15 cellular contexts compared by ENCODE assay signal in the genomic region with DNA sequence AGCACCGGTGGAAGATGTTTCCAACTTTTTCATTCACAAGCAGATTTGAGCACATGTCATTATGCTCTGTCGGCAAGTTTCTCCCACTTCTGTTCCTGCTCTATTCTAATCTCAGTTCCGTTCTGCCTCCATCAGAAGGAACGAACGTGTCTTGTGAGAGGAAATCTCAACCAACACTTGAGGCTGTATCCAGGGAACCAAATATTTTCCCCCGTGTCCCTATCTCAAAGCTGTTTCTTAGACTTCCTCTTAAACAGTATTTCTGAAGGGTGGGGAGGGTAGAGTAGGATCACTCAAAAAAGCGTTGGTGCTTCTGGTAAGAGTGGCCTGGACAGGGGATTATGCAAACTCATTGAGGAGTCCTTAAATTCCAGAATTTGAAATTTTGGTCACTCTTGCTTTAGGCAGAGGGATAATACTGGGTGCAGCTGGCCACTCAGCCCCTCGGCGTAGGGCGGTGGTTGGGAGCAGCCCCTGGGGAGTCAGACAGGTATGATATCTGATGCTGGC. TPM values are rescaled to one million over a fixed set of nuclear protein-coding genes. Genes with fewer than 3 reads are reported as not detected.
DNase-seq lines count a peak whose midpoint lies in the region; ATAC-seq, FAIRE-seq and TF ChIP-seq lines count a peak whose summit lies in the region.
"Had no signal": no experiment of that assay in that cellular context is flagged by ENCODE, and none has a peak within 500 bp of the region (broad histone marks: within the 10 kb centered on the region; RNA-seq: fewer than 3 reads in every experiment).

No MANE protein-coding gene starts in this region.

- H3K27me3 Mint-ChIP-seq in astrocyte (ENCODE audit: low read depth, unreplicated experiment) = no peaks in the 10 kb centered on the region
- H3K27me3 Mint-ChIP-seq: activated naive CD8-positive, alpha-beta T cell treated with anti-CD3 and anti-CD28 coated beads, Interleukin-2, amount 10 ng/mL, durations not matched to agents 7 days and 5 days had no signal

- peak overlapping the region; percentile 66 for H3K27ac Mint-ChIP-seq in astrocyte (ENCODE audit: unreplicated experiment)
- H3K27ac Mint-ChIP-seq: activated naive CD8-positive, alpha-beta T cell treated with anti-CD3 and anti-CD28 coated beads, Interleukin-2, amount 10 ng/mL, durations not matched to agents 7 days and 5 days; IgD-negative memory B cell; T-helper 1 cell treated with Interleukin-12 subunit alpha and Interleukin-12 subunit beta and Interleukin-4 antibody, amounts not matched to agents 30 μg/mL and 1 μg/mL, for 36 hours had no signal

- no peaks in the 10 kb centered on the region for H3K9me3 ChIP-seq in A549
- no peaks in the 10 kb centered on the region for H3K9me3 ChIP-seq in astrocyte (ENCODE audit: insufficient read depth, low read depth, low read length)
- no peaks in the 10 kb centered on the region for H3K9me3 ChIP-seq in right cardiac atrium (ENCODE audit: control insufficient read depth, low read length)
- no peaks in the 10 kb centered on the region for H3K9me3 ChIP-seq in pancreas
- no peaks in the 10 kb centered on the region for H3K9me3 ChIP-seq in small intestine (ENCODE audit: control insufficient read depth, low read depth)

- no peak for TF ChIP-seq CTCF in A549 (IDR thresholded peaks at IDR 0.05)
- TF ChIP-seq CTCF in astrocyte (IDR thresholded peaks at IDR 0.05; ENCODE audit: insufficient read depth, low read depth, low read length) = no peak
- TF ChIP-seq CTCF in pancreas (IDR thresholded peaks at IDR 0.05) = no peak

- H3K4me1 ChIP-seq in A549 = no peaks in the 10 kb centered on the region
- peaks cover 4% of the 10 kb centered on the region for H3K4me1 ChIP-seq in astrocyte (ENCODE audit: insufficient read depth, low read length)
- peaks cover 6% of the 10 kb centered on the region for H3K4me1 ChIP-seq in right cardiac atrium (ENCODE audit: control insufficient read depth, insufficient read depth, low read length)
- H3K4me1 ChIP-seq in pancreas = no peaks in the 10 kb centered on the region
- no peaks in the 10 kb centered on the region for H3K4me1 ChIP-seq in small intestine (ENCODE audit: control insufficient read depth in 2 of 2, insufficient read depth in 1 of 2, low read depth in 1 of 2, low read length in 1 of 2)

- H3K4me1 Mint-ChIP-seq in astrocyte (ENCODE audit: low read depth, unreplicated experiment) = peaks cover 32% of the 10 kb centered on the region

- no peak for TF ChIP-seq EP300 in A549 (IDR thresholded peaks at IDR 0.05)

- DNase-seq in A549 (ENCODE audit: low read depth in 1 of 2, low spot score in 1 of 2) = no peak
- no peak for DNase-seq in astrocyte (ENCODE audit: low read depth)
- DNase-seq in right cardiac atrium = peak in 2 of 3 donors; percentile 54 to 56
- no peak for DNase-seq in pancreas
- no peak for DNase-seq in HuH-7.5 (ENCODE audit: low spot score)
- DNase-seq in ecto neural progenitor cell (ENCODE audit: low spot score) = no peak
- no peak for DNase-seq in small intestine
- DNase-seq: activated CD4-positive, alpha-beta T cell treated with anti-CD3 and anti-CD28 coated beads for 1 hour; activated naive CD8-positive, alpha-beta T cell treated with anti-CD3 and anti-CD28 coated beads, Interleukin-2, amount 10 ng/mL, durations not matched to agents 7 days and 5 days; COR-L47; NCI-H510A treated with DMSO at 0.1 percent for 48 hours; stimulated activated naive CD8-positive, alpha-beta T cell treated with anti-CD3 and anti-CD28 coated beads, Interleukin-15, Interleukin-2, amounts not matched to agents 100 U/mL and 50 U/mL, for 24 hours had no signal

- no peak overlapping the region for H3K27ac ChIP-seq in A549
- H3K27ac ChIP-seq in astrocyte (ENCODE audit: low read depth, low read length) = no peak overlapping the region
- peak overlapping the region; percentile 94 for H3K27ac ChIP-seq in right cardiac atrium (ENCODE audit: low read length)
- H3K27ac ChIP-seq in pancreas = no peak overlapping the region
- peak overlapping the region in 1 of 2 donors; percentile 61 for H3K27ac ChIP-seq in small intestine (ENCODE audit: low read depth in 1 of 2, low read length in 1 of 2)

- CTCF ChIA-PET in A549 (lab: Yijun Ruan, JAX) = interaction anchor here (0.7 kb wide), 1 partner anchor 25 kb away, joined by 3 read pairs; no protein-coding TSS in a partner anchor

- H3K27me3 ChIP-seq in astrocyte (ENCODE audit: insufficient read depth, low read length) (peaks cover 2% of the 10 kb centered on the region), right cardiac atrium (ENCODE audit: control insufficient read depth, insufficient read depth) (no peaks in the 10 kb centered on the region), pancreas (no peaks in the 10 kb centered on the region), small intestine (ENCODE audit: control insufficient read depth in 2 of 2, insufficient read depth in 2 of 2, low read length in 2 of 2) (no peaks in the 10 kb centered on the region)

- FAIRE-seq in A549 (lab: Jason Lieb, UNC) (no peak), astrocyte (lab: Jason Lieb, UNC) (peak; percentile 67), pancreas (lab: Jason Lieb, UNC) (no peak), small intestine (lab: Jason Lieb, UNC) (no peak)

- H3K4me3 ChIP-seq in A549 = no peak overlapping the region
- H3K4me3 ChIP-seq in astrocyte (ENCODE audit: insufficient read depth, low read depth, low read length) = no peak overlapping the region
- no peak overlapping the region for H3K4me3 ChIP-seq in right cardiac atrium (ENCODE audit: low read length)
- no peak overlapping the region for H3K4me3 ChIP-seq in pancreas
- no peak overlapping the region for H3K4me3 ChIP-seq in small intestine (ENCODE audit: low read depth in 1 of 2, low read length in 2 of 2)

- H3K9ac ChIP-seq in astrocyte (ENCODE audit: low read length) = no peak overlapping the region

- H2AFZ ChIP-seq in astrocyte (ENCODE audit: low read depth, low read length) = peak overlapping the region; percentile 15

- POLR2A ChIA-PET in A549 (lab: Yijun Ruan, JAX) = no interaction called here

- no peaks in the 10 kb centered on the region for H3K9me3 Mint-ChIP-seq in astrocyte (ENCODE audit: unreplicated experiment)
- H3K9me3 Mint-ChIP-seq: IgD-negative memory B cell had no signal

- no peaks in the 10 kb centered on the region for H3K79me2 ChIP-seq in astrocyte (ENCODE audit: insufficient read depth, low read length)

- H4K20me1 ChIP-seq in astrocyte (ENCODE audit: insufficient read depth, low read length) = no peaks in the 10 kb centered on the region

- TF ChIP-seq RAD21 in A549 (conservative IDR thresholded peaks at IDR 0.05 in 1 of 2, IDR thresholded peaks at IDR 0.05 in 1 of 2) = no peak

- intact Hi-C loops in right cardiac atrium (cut with DNase I) = no loop called here
- intact Hi-C loops in pancreas (cut with DNase I) = no loop called here

- H3K4me2 ChIP-seq in A549 (no peak overlapping the region), astrocyte (ENCODE audit: low read length) (no peak overlapping the region)

- 85% methylated on average over 10 of the region's 10 CpGs for WGBS in A549 (ENCODE audit: missing lambda C conversion rate)
- WGBS in right cardiac atrium = 24% methylated on average over 10 of the region's 10 CpGs
- 76 to 77% methylated on average over 10 of the region's 10 CpGs for WGBS in pancreas, 2 donors
- WGBS in small intestine, 3 donors = 62 to 84% (median 71%) methylated on average over 10 of the region's 10 CpGs

- H3K4me3 Mint-ChIP-seq in astrocyte (ENCODE audit: unreplicated experiment) = no peak overlapping the region
- H3K4me3 Mint-ChIP-seq: activated naive CD8-positive, alpha-beta T cell treated with anti-CD3 and anti-CD28 coated beads, Interleukin-2, amount 10 ng/mL, durations not matched to agents 7 days and 5 days; T-helper 1 cell treated with Interleukin-12 subunit alpha and Interleukin-12 subunit beta and Interleukin-4 antibody, amounts not matched to agents 30 μg/mL and 1 μg/mL, for 36 hours had no signal

- ATAC-seq in A549 = no peak
- peak; percentile 86 to 94 for ATAC-seq in right cardiac atrium
- peak in 3 of 4 donors; percentile 21 to 78 (median 68) for ATAC-seq in pancreas
- ATAC-seq in HG02610 (IDR thresholded peaks at IDR 0.05; ENCODE audit: unreplicated experiment) = no peak
- ATAC-seq: stimulated activated naive CD8-positive, alpha-beta T cell treated with anti-CD3 and anti-CD28 coated beads, Interleukin-15, Interleukin-2, amounts not matched to agents 100 U/mL and 50 U/mL, for 24 hours had no signal

- H3K36me3 ChIP-seq in astrocyte (ENCODE audit: insufficient read depth, low read length) = no peaks in the 10 kb centered on the region
- no peaks in the 10 kb centered on the region for H3K36me3 ChIP-seq in pancreas
- no peaks in the 10 kb centered on the region for H3K36me3 ChIP-seq in small intestine (ENCODE audit: control insufficient read depth in 2 of 2, insufficient read depth in 2 of 2, low read length in 2 of 2)

- TF ChIP-seq POLR2A in A549 (IDR thresholded peaks at IDR 0.05; ENCODE audit: low read length) = no peak

- no peaks in the 10 kb centered on the region for H3K36me3 Mint-ChIP-seq in astrocyte (ENCODE audit: low read depth, unreplicated experiment)
- H3K36me3 Mint-ChIP-seq: activated naive CD8-positive, alpha-beta T cell treated with anti-CD3 and anti-CD28 coated beads, Interleukin-2, amount 10 ng/mL, durations not matched to agents 7 days and 5 days; IgD-negative memory B cell had no signal

TF ChIP-seq in A549, 52 proteins besides CTCF, POLR2A, EP300 and RAD21 (continues in another document):
- TF ChIP-seq MAFK (IDR thresholded peaks at IDR 0.05; ENCODE audit: partially characterized antibody) = peak; percentile 53

RNA-seq across cellular contexts. Expression of a gene that starts 54.9 kb away (rescaled TPM):
- polyA plus RNA-seq in A549 (2011; rRNA removed) (5.4 and 5.9 TPM in 2 replicates), A549 (2017; fragmentation: RNase III; extraction: RNeasy Plus Mini Kit Qiagen cat#74134 plus additional on column Dnase treatment) (0.47 to 0.92 TPM (median 0.57 TPM) in 3 replicates), right cardiac atrium (8.8 TPM), pancreas (1 to 10 TPM; 5.2 to 6.0 TPM), small intestine (1 to 10 TPM; 5.6 to 9.7 (median 7.1) TPM)
- polyA plus RNA-seq in A549 (2012; cell fraction: cytosol; rRNA removed) = 0.65 and 0.83 TPM in 2 replicates
- polyA plus RNA-seq in A549 (2012; cell fraction: nucleus; rRNA removed) = 1.00 and 1.4 TPM in 2 replicates
- 8.2 and 10.6 TPM in 2 replicates for polyA minus RNA-seq in A549 (2011; rRNA and poly(A)+ RNA removed)
- total RNA-seq in astrocyte (9.2 and 9.9 TPM in 2 replicates), right cardiac atrium (10 to 100 TPM; 28.5 to 42.1 (median 31.2) TPM), pancreas (10 to 100 TPM in 2 of 6 donors, 1 to 10 TPM in 4; 4.9 to 20.0 (median 9.3) TPM)

Comparison
In these comparisons a context has a peak if more than half of its experiments do, and no peak if none do; other contexts are left out.
1. ATAC-seq: peak in right cardiac atrium (2 of 2) and pancreas (3 of 4); none in A549 (0 of 2) and HG02610 (single experiment).
2. DNase-seq: peak in right cardiac atrium (2 of 3); none in A549 (0 of 2), astrocyte (single experiment), pancreas (0 of 6), HuH-7.5 (single experiment), ecto neural progenitor cell (single experiment) and small intestine (single experiment).